In genomic region chr7:103660455-103661371, GRCh38 we compare ENCODE assay signal across 1 cellular context.
TF ChIP-seq lines count a peak whose summit lies in the region.

No MANE protein-coding gene starts in this region.

TF ChIP-seq in HepG2, 621 proteins besides CTCF, POLR2A, EP300 and RAD21 (continued from another document and continues in another):
- TF ChIP-seq SSRP1 (CRISPR knock-in tag; IDR thresholded peaks at IDR 0.05), result 0 out of 2 replicates have a peak, but pooled peaks have one; percentile 50
- TF ChIP-seq CBFB (CRISPR knock-in tag; IDR thresholded peaks at IDR 0.05), result 0 out of 2 replicates have a peak, but pooled peaks have one; percentile 32
- TF ChIP-seq AFF4 (CRISPR knock-in tag; IDR thresholded peaks at IDR 0.05), result no peak
- TF ChIP-seq ZNF251 (CRISPR knock-in tag; IDR thresholded peaks at IDR 0.05), result no peak
- no peak for TF ChIP-seq GLI4 (CRISPR knock-in tag; IDR thresholded peaks at IDR 0.05; ENCODE audit: borderline replicate concordance)
- no peak for TF ChIP-seq ZNF512 (CRISPR knock-in tag; IDR thresholded peaks at IDR 0.05)
- no peak for TF ChIP-seq SIN3B (IDR thresholded peaks at IDR 0.05; ENCODE audit: low read length)
- TF ChIP-seq ZNF343 (CRISPR knock-in tag; IDR thresholded peaks at IDR 0.05), result peak; percentile 67; the same call in 1 of the 2 replicates
- TF ChIP-seq ZNF761 (CRISPR knock-in tag; conservative IDR thresholded peaks at IDR 0.05), result 0 out of 2 replicates have a peak, but pooled peaks have one; percentile 64
- peak; percentile 88 for TF ChIP-seq HMGXB3 (CRISPR knock-in tag; IDR thresholded peaks at IDR 0.05; ENCODE audit: borderline replicate concordance)
- no peak for TF ChIP-seq ZNF557 (CRISPR knock-in tag; IDR thresholded peaks at IDR 0.05)
- TF ChIP-seq NR2F1 (CRISPR knock-in tag; IDR thresholded peaks at IDR 0.05), result peak; percentile 94 to 99
- no peak for TF ChIP-seq CREBL2 (CRISPR knock-in tag; IDR thresholded peaks at IDR 0.05; ENCODE audit: borderline replicate concordance)
- TF ChIP-seq ZMYM3 (CRISPR knock-in tag; IDR thresholded peaks at IDR 0.05), result peak; percentile 29; the same call in 1 of the 2 replicates
- TF ChIP-seq GTF2F1 (IDR thresholded peaks at IDR 0.05; ENCODE audit: low read length), result no peak
- TF ChIP-seq ZNF687 (CRISPR knock-in tag; IDR thresholded peaks at IDR 0.05), result no peak
- TF ChIP-seq RFXAP (CRISPR knock-in tag; IDR thresholded peaks at IDR 0.05; ENCODE audit: borderline replicate concordance), result no peak
- TF ChIP-seq JDP2 (CRISPR knock-in tag; IDR thresholded peaks at IDR 0.05; ENCODE audit: borderline replicate concordance), result no peak
- TF ChIP-seq ZNF607 (CRISPR knock-in tag; IDR thresholded peaks at IDR 0.05; ENCODE audit: borderline replicate concordance), result no peak
- TF ChIP-seq TOE1 (CRISPR knock-in tag; IDR thresholded peaks at IDR 0.05), result 0 out of 2 replicates have a peak, but pooled peaks have one; percentile 80
- no peak for TF ChIP-seq ZNF777 (CRISPR knock-in tag; IDR thresholded peaks at IDR 0.05)
- TF ChIP-seq ZNF709 (CRISPR knock-in tag; IDR thresholded peaks at IDR 0.05), result no peak
- TF ChIP-seq ZNF691 (CRISPR knock-in tag; IDR thresholded peaks at IDR 0.05; ENCODE audit: borderline replicate concordance, low read depth), result no peak
- TF ChIP-seq TSC22D2 (CRISPR knock-in tag; IDR thresholded peaks at IDR 0.05; ENCODE audit: borderline replicate concordance), result peak; percentile 44; the same call in 1 of the 2 replicates
- no peak for TF ChIP-seq SNAI1 (CRISPR knock-in tag; IDR thresholded peaks at IDR 0.05; ENCODE audit: borderline replicate concordance)
- TF ChIP-seq RORA (CRISPR knock-in tag; IDR thresholded peaks at IDR 0.05), result no peak
- no peak for TF ChIP-seq ZNF530 (CRISPR knock-in tag; IDR thresholded peaks at IDR 0.05; ENCODE audit: low read depth)
- no peak for TF ChIP-seq ZNF121 (CRISPR knock-in tag; IDR thresholded peaks at IDR 0.05)
- TF ChIP-seq ZNF597 (CRISPR knock-in tag; IDR thresholded peaks at IDR 0.05), result no peak
- TF ChIP-seq PRPF4 (IDR thresholded peaks at IDR 0.05; ENCODE audit: low read depth, low read length, poor library complexity, severe bottlenecking), result peak; percentile 56
- TF ChIP-seq CENPBD1 (CRISPR knock-in tag; IDR thresholded peaks at IDR 0.05; ENCODE audit: borderline replicate concordance, low read depth), result no peak
- no peak for TF ChIP-seq ZNF234 (CRISPR knock-in tag; conservative IDR thresholded peaks at IDR 0.05)
- no peak for TF ChIP-seq ZNF773 (CRISPR knock-in tag; IDR thresholded peaks at IDR 0.05; ENCODE audit: borderline replicate concordance)
